Comparison of ENCODE assay signal across 35 cellular contexts in genomic region chr5:161630948-161631347, GRCh38. TPM values are rescaled to one million over a fixed set of nuclear protein-coding genes. Genes with fewer than 3 reads are reported as not detected.
"Had no signal": no experiment of that assay in that cellular context is flagged by ENCODE, and none has a peak within 500 bp of the region (broad histone marks: within the 10 kb centered on the region; RNA-seq: fewer than 3 reads in every experiment).

No MANE protein-coding gene starts in this region.

- H3K27ac ChIP-seq: PC-9, RWPE1, SJSA1 had no signal

- H3K4me2 ChIP-seq: PC-9, SK-N-SH had no signal

- H3K27me3 ChIP-seq: MG63, SJSA1 had no signal

- ATAC-seq: Panc1 had no signal

- H3K9me3 ChIP-seq: MG63, SK-N-SH had no signal

- H3K4me3 ChIP-seq: MG63, PC-9, SJSA1 had no signal

- H3K36me3 ChIP-seq: MG63, SJSA1 had no signal

- H3K4me1 ChIP-seq: SJSA1 had no signal

- H3K9ac ChIP-seq: SK-N-SH had no signal

- DNase-seq: Kasumi-1, KG1, MG63, NCI-H1048, NCI-H1092 treated with DMSO at 0.1 percent for 48 hours, NCI-H1105 treated with DMSO at 0.1 percent for 48 hours, NCI-H1417, NCI-H1436, NCI-H146, NCI-H1694, NCI-H187, NCI-H1930, NCI-H2029 treated with DMSO at 0.1 percent for 48 hours, NCI-H2081 treated with DMSO at 0.1 percent for 48 hours, NCI-H2107, NCI-H2171, NCI-H226, NCI-H446 treated with DMSO at 0.1 percent for 48 hours, NCI-H510A, NCI-H524, NCI-H526, NCI-H69, NCI-H748 treated with DMSO at 0.1 percent for 48 hours, NCI-H82, PC-9, Right ventricle myocardium superior, SHP77 treated with DMSO at 0.1 percent for 48 hours, SK-N-SH, SW 1271 had no signal

- H2AFZ ChIP-seq: PC-9 had no signal

RNA-seq across cellular contexts. Expression of gene GABRA6, which starts 54.6 kb away (rescaled TPM):
- total RNA-seq: M059J, OCI-LY7, PC-9, Right ventricle myocardium superior, RPMI7951, SJSA1 had no signal
